In genomic region chr13:30346789-30347167, GRCh38 we compare ENCODE assay signal across 12 cellular contexts. TPM values are rescaled to one million over a fixed set of nuclear protein-coding genes. Genes with fewer than 3 reads are reported as not detected.
DNase-seq lines count a peak whose midpoint lies in the region; ATAC-seq and TF ChIP-seq lines count a peak whose summit lies in the region.
"Had no signal": no experiment of that assay in that cellular context is flagged by ENCODE, and none has a peak within 500 bp of the region (broad histone marks: within the 10 kb centered on the region; RNA-seq: fewer than 3 reads in every experiment).

No MANE protein-coding gene starts in this region.

- TF ChIP-seq CTCF in foreskin fibroblast (IDR thresholded peaks at IDR 0.05; ENCODE audit: low read depth, low read length) = no peak

- H3K4me1 Mint-ChIP-seq in immature natural killer cell = peaks cover 36 to 39% of the 10 kb centered on the region in 2 donors

- peaks cover 2 to 4% (median 3%) of the 10 kb centered on the region in 3 donors for H3K27me3 Mint-ChIP-seq in immature natural killer cell (ENCODE audit: low read depth in 3 of 3)

- no peak overlapping the region for H3K4me3 ChIP-seq in foreskin fibroblast (ENCODE audit: low read depth in 1 of 2, low read length in 2 of 2)
- H3K4me3 ChIP-seq: uterus had no signal

- H3K9me3 Mint-ChIP-seq in immature natural killer cell = no peaks in the 10 kb centered on the region

- H3K36me3 Mint-ChIP-seq in immature natural killer cell = peaks cover 11 to 23% (median 17%) of the 10 kb centered on the region in 3 donors

- H3K27ac Mint-ChIP-seq in immature natural killer cell = peak overlapping the region; percentile 21 to 81 (median 54)

- no peak for DNase-seq in immature natural killer cell
- no peak for DNase-seq in NK-92 (lab: John Stamatoyannopoulos, UW; ENCODE audit: unreplicated experiment)
- no peak for DNase-seq in mucosa of gallbladder (ENCODE audit: low spot score)
- no peak for DNase-seq in DMS79 treated with DMSO at 0.1 percent for 48 hours (lab: John Stamatoyannopoulos, UW)
- no peak for DNase-seq in foreskin fibroblast
- DNase-seq: foreskin keratinocyte, NCI-H748 treated with DMSO at 0.1 percent for 48 hours, posterior cingulate gyrus, uterus had no signal

- ATAC-seq in GM18505 (IDR thresholded peaks at IDR 0.05; ENCODE audit: unreplicated experiment) (peak; percentile 27), GM21381 (IDR thresholded peaks at IDR 0.05; ENCODE audit: unreplicated experiment) (peak; percentile 37), HG03432 (IDR thresholded peaks at IDR 0.05; ENCODE audit: unreplicated experiment) (peak; percentile 30)
- ATAC-seq: foreskin keratinocyte had no signal

- no peak for TF ChIP-seq POLR2A in GM18505 (IDR thresholded peaks at IDR 0.05; ENCODE audit: borderline replicate concordance, extremely low read depth, insufficient read depth, insufficient read length)

- H3K4me3 Mint-ChIP-seq in immature natural killer cell = peak overlapping the region; percentile 36 to 69 (median 68)

RNA-seq across cellular contexts. Expression of gene KATNAL1, which starts 39.4 kb away (rescaled TPM):
- 1 to 10 TPM; 4.6 to 6.8 (median 6.6) TPM for polyA plus RNA-seq in immature natural killer cell
- total RNA-seq in mucosa of gallbladder = 16.4 TPM
